ENCODE assay signal across 14 cellular contexts in genomic region chr11:2303627-2304155, GRCh38. TPM values are rescaled to one million over a fixed set of nuclear protein-coding genes. Genes with fewer than 3 reads are reported as not detected.
A peak's percentile ranks its signal among the peaks of the same experiment; 100 is the strongest.
DNase-seq lines count a peak whose midpoint lies in the region; ATAC-seq, FAIRE-seq and TF ChIP-seq lines count a peak whose summit lies in the region.
"Had no signal": no experiment of that assay in that cellular context is flagged by ENCODE, and none has a peak within 500 bp of the region (broad histone marks: within the 10 kb centered on the region; RNA-seq: fewer than 3 reads in every experiment).

No MANE protein-coding gene starts in this region.

- H3K36me3 ChIP-seq in SK-N-SH (replicated peaks in 1 of 2; ENCODE audit: control insufficient read depth in 1 of 2, insufficient read depth in 2 of 2, low read length in 1 of 2) = no peaks in the 10 kb centered on the region
- H3K36me3 ChIP-seq in HepG2 (replicated peaks in 1 of 2; ENCODE audit: control insufficient read depth in 1 of 2, insufficient read depth in 2 of 2, low read length in 2 of 2) = no peaks in the 10 kb centered on the region

- H2AFZ ChIP-seq in SK-N-SH (ENCODE audit: low read depth) (no peak overlapping the region), HepG2 (ENCODE audit: low read length) (no peak overlapping the region)
- H2AFZ ChIP-seq: PC-9 had no signal

- POLR2A ChIA-PET in SK-N-SH (lab: Yijun Ruan, JAX) (interaction anchor here (1.2 to 1.3 kb wide), 2 partner anchors 74 to 97 kb away, joined by 3 to 5 read pairs; partner anchors contain the start of gene TSSC4), HepG2 (lab: Yijun Ruan, JAX) (interaction anchor here (2.0 kb wide), 1 partner anchor 117 kb away, joined by 8 read pairs; no protein-coding TSS in a partner anchor)

- no TSS peak for BruUV-seq in HepG2 (replicated peaks; lab: Mats Ljungman, UMichigan)

- FAIRE-seq in HepG2 (lab: Jason Lieb, UNC) = no peak
- FAIRE-seq: G401.6 had no signal

- no peaks in the 10 kb centered on the region for H3K9me3 ChIP-seq in SK-N-SH
- no peaks in the 10 kb centered on the region for H3K9me3 ChIP-seq in HepG2 (ENCODE audit: low read length)

- no peak for TF ChIP-seq RAD21 in SK-N-SH (IDR thresholded peaks at IDR 0.05; ENCODE audit: low read length)
- TF ChIP-seq RAD21 in HepG2 (CRISPR knock-in tag; IDR thresholded peaks at IDR 0.05) = no peak

- H3K9ac ChIP-seq in SK-N-SH (no peak overlapping the region), HepG2 (ENCODE audit: insufficient read depth, low read depth, low read length) (no peak overlapping the region)

- H3K4me1 ChIP-seq in SK-N-SH (ENCODE audit: control insufficient read depth in 1 of 2, insufficient read depth in 2 of 2, low read depth in 1 of 2, low read length in 1 of 2) (peaks cover 12 to 48% of the 10 kb centered on the region in 2 experiments; a peak in 3 of 4 replicates), HepG2 (ENCODE audit: insufficient read depth, low read length) (peaks cover 24% of the 10 kb centered on the region)

- in situ Hi-C loops in HepG2 (cut with HindIII; ENCODE audit: extremely low pct_ligation_motif_present, low pct_unique_long_range_greater_than_20kb) = no loop called here

- 72% methylated on average over 4 of the region's 9 CpGs for WGBS in SK-N-SH (ENCODE audit: low lambda C conversion rate)
- 0% methylated on average over 6 of the region's 9 CpGs for WGBS in HepG2 (ENCODE audit: low lambda C conversion rate)

- H3K27me3 ChIP-seq in SK-N-SH (ENCODE audit: insufficient read depth) (no peaks in the 10 kb centered on the region), HepG2 (ENCODE audit: control insufficient read depth in 1 of 2, insufficient read depth in 2 of 2, low read length in 2 of 2) (peaks cover 2 to 7% of the 10 kb centered on the region in 2 experiments; a peak in 2 of 5 replicates)

- H3K36me3 Mint-ChIP-seq in activated naive CD4-positive, alpha-beta T cell treated with anti-CD3 and anti-CD28 coated beads, Interleukin-2, amount 50 U/mL, for 72 hours = no peaks in the 10 kb centered on the region
- H3K36me3 Mint-ChIP-seq in stimulated activated effector memory CD8-positive, alpha-beta T cell treated with anti-CD3 and anti-CD28 coated beads, Interleukin-12 subunit alpha, Interleukin-12 subunit beta, amount 100 ng/mL, for 72 hours = no peaks in the 10 kb centered on the region

- peaks cover 78% of the 10 kb centered on the region for H3K4me1 Mint-ChIP-seq in stimulated activated effector memory CD8-positive, alpha-beta T cell treated with anti-CD3 and anti-CD28 coated beads, Interleukin-12 subunit alpha, Interleukin-12 subunit beta, amount 100 ng/mL, for 72 hours

- CTCF ChIA-PET in SK-N-SH (lab: Yijun Ruan, JAX) = interaction anchor here (1.7 to 13.9 kb wide), 10 partner anchors 13 to 229 kb away, joined by 3 to 318 read pairs (median 28); partner anchors contain the start of genes TH and TSSC4
- CTCF ChIA-PET in HepG2 (lab: Yijun Ruan, JAX; ENCODE audit: low intra/inter-chr PET ratio, low total read pairs) = interaction anchor here (5.7 kb wide), 1 partner anchor 116 kb away, joined by 87 read pairs; no protein-coding TSS in a partner anchor

- H3K79me2 ChIP-seq in SK-N-SH (ENCODE audit: insufficient read depth) = no peaks in the 10 kb centered on the region
- H3K79me2 ChIP-seq in HepG2 (ENCODE audit: insufficient read depth, low read length) = no peaks in the 10 kb centered on the region

- H3K27ac ChIP-seq in SK-N-SH (ENCODE audit: low read depth in 2 of 2, low read length in 1 of 2) = peak overlapping the region in 1 of 2 experiments; percentile 69; a peak in 2 of 4 replicates
- no peak overlapping the region for H3K27ac ChIP-seq in HepG2 (ENCODE audit: extremely low read length, insufficient read depth, low read length)
- H3K27ac ChIP-seq: 22Rv1, PC-9 had no signal

- H3K9me2 ChIP-seq in SK-N-SH = no peaks in the 10 kb centered on the region

- peak; percentile 74 for DNase-seq in SK-N-SH
- DNase-seq in activated naive CD4-positive, alpha-beta T cell treated with anti-CD3 and anti-CD28 coated beads, Interleukin-2, amount 50 U/mL, for 72 hours (ENCODE audit: low spot score in 2 of 2) = no peak
- no peak for DNase-seq in HepG2 (ENCODE audit: low spot score)
- DNase-seq in stimulated activated effector memory CD8-positive, alpha-beta T cell treated with anti-CD3 and anti-CD28 coated beads, Interleukin-12 subunit alpha, Interleukin-12 subunit beta, amount 100 ng/mL, for 72 hours (ENCODE audit: low spot score in 2 of 2) = no peak
- DNase-seq in stimulated activated CD4-positive, alpha-beta T cell treated with anti-CD3 and anti-CD28 coated beads, Interleukin-4, amount 100 ng/mL, for 24 hours = no peak
- DNase-seq: midbrain, NCI-H1436, PC-9 had no signal

- H3K4me2 ChIP-seq in SK-N-SH (no peak overlapping the region), HepG2 (ENCODE audit: low read depth, low read length) (no peak overlapping the region; the same call in 1 of the 2 replicates)
- H3K4me2 ChIP-seq: PC-9 had no signal

- peak overlapping the region; percentile 89 for H3K4me3 Mint-ChIP-seq in stimulated activated effector memory CD8-positive, alpha-beta T cell treated with anti-CD3 and anti-CD28 coated beads, Interleukin-12 subunit alpha, Interleukin-12 subunit beta, amount 100 ng/mL, for 72 hours

- H3K9me3 Mint-ChIP-seq in activated naive CD4-positive, alpha-beta T cell treated with anti-CD3 and anti-CD28 coated beads, Interleukin-2, amount 50 U/mL, for 72 hours = no peaks in the 10 kb centered on the region
- no peaks in the 10 kb centered on the region for H3K9me3 Mint-ChIP-seq in stimulated activated effector memory CD8-positive, alpha-beta T cell treated with anti-CD3 and anti-CD28 coated beads, Interleukin-12 subunit alpha, Interleukin-12 subunit beta, amount 100 ng/mL, for 72 hours

- H3K27ac Mint-ChIP-seq in activated naive CD4-positive, alpha-beta T cell treated with anti-CD3 and anti-CD28 coated beads, Interleukin-2, amount 50 U/mL, for 72 hours = peak overlapping the region; percentile 50 to 87
- peak overlapping the region; percentile 98 for H3K27ac Mint-ChIP-seq in stimulated activated effector memory CD8-positive, alpha-beta T cell treated with anti-CD3 and anti-CD28 coated beads, Interleukin-12 subunit alpha, Interleukin-12 subunit beta, amount 100 ng/mL, for 72 hours

- TF ChIP-seq CTCF in SK-N-SH (IDR thresholded peaks at IDR 0.05) (no peak), HepG2 (CRISPR knock-in tag; IDR thresholded peaks at IDR 0.05) (no peak)

- no peak for TF ChIP-seq POLR2A in HepG2 (IDR thresholded peaks at IDR 0.05; ENCODE audit: insufficient read depth in 1 of 2, low read depth in 2 of 2, low read length in 2 of 2)

- peak in 1 of 2 experiments; percentile 69; a peak in 2 of 4 replicates for TF ChIP-seq EP300 in SK-N-SH (IDR thresholded peaks at IDR 0.05; ENCODE audit: borderline replicate concordance in 1 of 2, low read depth in 1 of 2, low read length in 1 of 2)
- TF ChIP-seq EP300 in HepG2 (IDR thresholded peaks at IDR 0.05; ENCODE audit: low read depth in 2 of 2, low read length in 2 of 2) = no peak
- no peak for TF ChIP-seq EP300 in HepG2 (CRISPR knock-in tag; IDR thresholded peaks at IDR 0.05; ENCODE audit: borderline replicate concordance)

- ATAC-seq in SK-N-SH treated with all-trans-retinoic acid at 6 μM for 48 hours (no peak), HepG2 (no peak), HG02759 (IDR thresholded peaks at IDR 0.05; ENCODE audit: unreplicated experiment) (no peak), HG03342 (IDR thresholded peaks at IDR 0.05; ENCODE audit: unreplicated experiment) (no peak)
- no peak for ATAC-seq in activated naive CD4-positive, alpha-beta T cell treated with anti-CD3 and anti-CD28 coated beads, Interleukin-2, amount 50 U/mL, for 72 hours
- no peak for ATAC-seq in stimulated activated effector memory CD8-positive, alpha-beta T cell treated with anti-CD3 and anti-CD28 coated beads, Interleukin-12 subunit alpha, Interleukin-12 subunit beta, amount 100 ng/mL, for 72 hours
- ATAC-seq: activated CD4-positive, CD25-positive, alpha-beta regulatory T cell treated with anti-CD3 and anti-CD28 coated beads, Interleukin-2, amount 50 U/mL, for 24 hours had no signal

- intact Hi-C loops in HepG2 (cut with micrococcal nuclease; ENCODE audit: unreplicated experiment) = no loop called here

- peaks cover 4% of the 10 kb centered on the region for H3F3A ChIP-seq in SK-N-SH (replicated peaks; ENCODE audit: insufficient read depth)

- no peak overlapping the region for H3K4me3 ChIP-seq in SK-N-SH (ENCODE audit: low read depth in 2 of 2, low read length in 1 of 2)
- H3K4me3 ChIP-seq in HepG2 (replicated peaks in 1 of 3; ENCODE audit: insufficient read depth in 1 of 3, low read depth in 2 of 3, low read length in 3 of 3) = no peak overlapping the region
- H3K4me3 ChIP-seq: PC-9 had no signal

- no peaks in the 10 kb centered on the region for H4K20me1 ChIP-seq in SK-N-SH (ENCODE audit: insufficient read depth)
- no peaks in the 10 kb centered on the region for H4K20me1 ChIP-seq in HepG2 (ENCODE audit: insufficient read depth, low read length)

RNA-seq across cellular contexts. Expression of gene TSPAN32, which starts 1.9 kb away (rescaled TPM):
- polyA plus RNA-seq in SK-N-SH (2012; rRNA removed) (0.12 and 0.18 TPM in 2 replicates), HepG2 (2011; rRNA removed) (0.39 and 0.70 TPM in 2 replicates)
- polyA plus RNA-seq in SK-N-SH (2012; cell fraction: cytosol; rRNA removed) = 0.13 and 0.17 TPM in 2 replicates
- polyA plus RNA-seq in SK-N-SH (2012; cell fraction: nucleus; rRNA removed) = 0.75 and 1.2 TPM in 2 replicates
- 1 to 10 TPM; 5.6 to 7.6 TPM for total RNA-seq in activated naive CD4-positive, alpha-beta T cell treated with anti-CD3 and anti-CD28 coated beads, Interleukin-2, amount 50 U/mL, for 72 hours
- total RNA-seq in HepG2 (2016; rRNA removed; fragmentation: Illumina TruSeq; extraction: Trizol) = 0.09 TPM in 1 of 2 replicates, not detected in the other
- not detected in 2 replicates for total RNA-seq in HepG2 (2016; cell fraction: cytosol; rRNA removed; fragmentation: Illumina TruSeq; extraction: Trizol; ENCODE audit: low read depth)
- 0.24 TPM in 1 of 2 replicates, not detected in the other for total RNA-seq in HepG2 (2016; cell fraction: insoluble cytoplasmic fraction; rRNA removed; fragmentation: Illumina TruSeq; extraction: Trizol)
- total RNA-seq in HepG2 (2016; cell fraction: membrane; rRNA removed; fragmentation: Illumina TruSeq; extraction: Trizol) = not detected in 2 replicates
- 0.31 and 0.53 TPM in 2 replicates for total RNA-seq in HepG2 (2016; cell fraction: nucleus; rRNA removed; fragmentation: Illumina TruSeq; extraction: Trizol)
- 0.18 and 0.34 TPM in 2 replicates for polyA plus RNA-seq in HepG2 (2011; cell fraction: cytosol; rRNA removed)
- 2.2 and 7.0 TPM in 2 replicates for polyA plus RNA-seq in HepG2 (2011; cell fraction: nucleus; rRNA removed)
- 0.51 and 1.2 TPM in 2 replicates for polyA plus RNA-seq in HepG2 (2012)
- polyA plus RNA-seq in HepG2 (2016; cell fraction: cytosol; fragmentation: Illumina TruSeq; extraction: Trizol; ENCODE audit: low read depth) = not detected in 2 replicates
- polyA plus RNA-seq in HepG2 (2016; cell fraction: insoluble cytoplasmic fraction; fragmentation: Illumina TruSeq; extraction: Trizol; ENCODE audit: low read depth) = not detected in 2 replicates
- not detected in 2 replicates for polyA plus RNA-seq in HepG2 (2016; cell fraction: membrane; fragmentation: Illumina TruSeq; extraction: Trizol; ENCODE audit: low read depth)
- polyA plus RNA-seq in HepG2 (2016; cell fraction: nucleus; fragmentation: Illumina TruSeq; extraction: Trizol; ENCODE audit: insufficient read depth, low read depth) = 0.19 and 0.56 TPM in 2 replicates
- polyA minus RNA-seq in HepG2 (2011; rRNA and poly(A)+ RNA removed; ENCODE audit: low replicate concordance) = 0.07 and 1.3 TPM in 2 replicates
- not detected in 2 replicates for polyA minus RNA-seq in HepG2 (2011; cell fraction: cytosol; rRNA and poly(A)+ RNA removed)
- polyA minus RNA-seq in HepG2 (2011; cell fraction: nucleus; rRNA and poly(A)+ RNA removed) = 0.90 TPM in 1 of 2 replicates, not detected in the other
- total RNA-seq: PC-9 had no signal

RNA-seq across cellular contexts. Expression of gene C11orf21, which starts 2.0 kb away (rescaled TPM):
- polyA plus RNA-seq in SK-N-SH (2012; rRNA removed) = 0.03 and 0.06 TPM in 2 replicates
- 0.05 TPM in 1 of 2 replicates, not detected in the other for polyA plus RNA-seq in SK-N-SH (2012; cell fraction: cytosol; rRNA removed)
- polyA plus RNA-seq in SK-N-SH (2012; cell fraction: nucleus; rRNA removed) = 0.09 and 0.20 TPM in 2 replicates
- 10 to 100 TPM in 1 of 2 donors, 1 to 10 TPM in 1; 7.8 to 10.2 TPM for total RNA-seq in activated naive CD4-positive, alpha-beta T cell treated with anti-CD3 and anti-CD28 coated beads, Interleukin-2, amount 50 U/mL, for 72 hours
- not detected in 2 replicates for total RNA-seq in HepG2 (2016; rRNA removed; fragmentation: Illumina TruSeq; extraction: Trizol)
- total RNA-seq in HepG2 (2016; cell fraction: cytosol; rRNA removed; fragmentation: Illumina TruSeq; extraction: Trizol; ENCODE audit: low read depth) = not detected in 2 replicates
- not detected in 2 replicates for total RNA-seq in HepG2 (2016; cell fraction: insoluble cytoplasmic fraction; rRNA removed; fragmentation: Illumina TruSeq; extraction: Trizol)
- total RNA-seq in HepG2 (2016; cell fraction: membrane; rRNA removed; fragmentation: Illumina TruSeq; extraction: Trizol) = not detected in 2 replicates
- not detected in 2 replicates for total RNA-seq in HepG2 (2016; cell fraction: nucleus; rRNA removed; fragmentation: Illumina TruSeq; extraction: Trizol)
- 0.03 and 0.08 TPM in 2 replicates for polyA plus RNA-seq in HepG2 (2011; rRNA removed)
- polyA plus RNA-seq in HepG2 (2011; cell fraction: cytosol; rRNA removed) = 0.04 TPM in 1 of 2 replicates, not detected in the other
- 0.09 and 0.11 TPM in 2 replicates for polyA plus RNA-seq in HepG2 (2011; cell fraction: nucleus; rRNA removed)
- not detected in 2 replicates for polyA plus RNA-seq in HepG2 (2012)
- not detected in 2 replicates for polyA plus RNA-seq in HepG2 (2016; cell fraction: cytosol; fragmentation: Illumina TruSeq; extraction: Trizol; ENCODE audit: low read depth)
- polyA plus RNA-seq in HepG2 (2016; cell fraction: insoluble cytoplasmic fraction; fragmentation: Illumina TruSeq; extraction: Trizol; ENCODE audit: low read depth) = not detected in 2 replicates
- not detected in 2 replicates for polyA plus RNA-seq in HepG2 (2016; cell fraction: membrane; fragmentation: Illumina TruSeq; extraction: Trizol; ENCODE audit: low read depth)
- polyA plus RNA-seq in HepG2 (2016; cell fraction: nucleus; fragmentation: Illumina TruSeq; extraction: Trizol; ENCODE audit: insufficient read depth, low read depth) = not detected in 2 replicates
- 0.12 TPM in 1 of 2 replicates, not detected in the other for polyA minus RNA-seq in HepG2 (2011; rRNA and poly(A)+ RNA removed; ENCODE audit: low replicate concordance)
- not detected in 2 replicates for polyA minus RNA-seq in HepG2 (2011; cell fraction: cytosol; rRNA and poly(A)+ RNA removed)
- not detected in 2 replicates for polyA minus RNA-seq in HepG2 (2011; cell fraction: nucleus; rRNA and poly(A)+ RNA removed)
- total RNA-seq: PC-9 had no signal

RNA-seq across cellular contexts. Expression of gene ASCL2, which starts 33.3 kb away (rescaled TPM):
- polyA plus RNA-seq in SK-N-SH (2012; rRNA removed) (not detected in 2 replicates), HepG2 (2011; rRNA removed) (not detected in 2 replicates)
- polyA plus RNA-seq in SK-N-SH (2012; cell fraction: cytosol; rRNA removed) = not detected in 2 replicates
- not detected in 2 replicates for polyA plus RNA-seq in SK-N-SH (2012; cell fraction: nucleus; rRNA removed)
- 1 to 10 TPM in 1 of 2 donors, not detected in 1; 8.7 TPM for total RNA-seq in activated naive CD4-positive, alpha-beta T cell treated with anti-CD3 and anti-CD28 coated beads, Interleukin-2, amount 50 U/mL, for 72 hours
- 0.07 TPM in 1 of 2 replicates, not detected in the other for total RNA-seq in HepG2 (2016; rRNA removed; fragmentation: Illumina TruSeq; extraction: Trizol)
- total RNA-seq in HepG2 (2016; cell fraction: cytosol; rRNA removed; fragmentation: Illumina TruSeq; extraction: Trizol; ENCODE audit: low read depth) = not detected in 2 replicates
- total RNA-seq in HepG2 (2016; cell fraction: insoluble cytoplasmic fraction; rRNA removed; fragmentation: Illumina TruSeq; extraction: Trizol) = 0.09 TPM in 1 of 2 replicates, not detected in the other
- 0.09 and 0.14 TPM in 2 replicates for total RNA-seq in HepG2 (2016; cell fraction: membrane; rRNA removed; fragmentation: Illumina TruSeq; extraction: Trizol)
- total RNA-seq in HepG2 (2016; cell fraction: nucleus; rRNA removed; fragmentation: Illumina TruSeq; extraction: Trizol) = not detected in 2 replicates
- polyA plus RNA-seq in HepG2 (2011; cell fraction: cytosol; rRNA removed) = not detected in 2 replicates
- polyA plus RNA-seq in HepG2 (2011; cell fraction: nucleus; rRNA removed) = not detected in 2 replicates
- not detected in 2 replicates for polyA plus RNA-seq in HepG2 (2012)
- polyA plus RNA-seq in HepG2 (2016; cell fraction: cytosol; fragmentation: Illumina TruSeq; extraction: Trizol; ENCODE audit: low read depth) = not detected in 2 replicates
- polyA plus RNA-seq in HepG2 (2016; cell fraction: insoluble cytoplasmic fraction; fragmentation: Illumina TruSeq; extraction: Trizol; ENCODE audit: low read depth) = 0.13 TPM in 1 of 2 replicates, not detected in the other
- not detected in 2 replicates for polyA plus RNA-seq in HepG2 (2016; cell fraction: membrane; fragmentation: Illumina TruSeq; extraction: Trizol; ENCODE audit: low read depth)
- polyA plus RNA-seq in HepG2 (2016; cell fraction: nucleus; fragmentation: Illumina TruSeq; extraction: Trizol; ENCODE audit: insufficient read depth, low read depth) = not detected in 2 replicates
- polyA minus RNA-seq in HepG2 (2011; rRNA and poly(A)+ RNA removed; ENCODE audit: low replicate concordance) = not detected in 2 replicates
- polyA minus RNA-seq in HepG2 (2011; cell fraction: cytosol; rRNA and poly(A)+ RNA removed) = not detected in 2 replicates
- not detected in 2 replicates for polyA minus RNA-seq in HepG2 (2011; cell fraction: nucleus; rRNA and poly(A)+ RNA removed)
- total RNA-seq: PC-9 had no signal

Comparison
In these comparisons a context has a peak if more than half of its experiments do, and no peak if none do; other contexts are left out.
1. RNA of gene C11orf21, which starts 2.0 kb away (total RNA-seq): 7.8 to 10.2 TPM in activated naive CD4-positive, alpha-beta T cell treated with anti-CD3 and anti-CD28 coated beads, Interleukin-2, amount 50 U/mL, for 72 hours; not detected in HepG2; every median in the first group is over 4 times any median in the second.
2. Of the 25 proteins assayed by ChIP-seq in both HepG2 and SK-N-SH: peak only in HepG2: none; only in SK-N-SH: CHD2, FOXJ3 and MXI1; in both: none; in neither: 21; mixed calls (peak in some experiments, not most) for 1.